ENCODE assay signal across 25 cellular contexts in genomic region chr7:127745445-127745844, GRCh38.
A peak's percentile ranks its signal among the peaks of the same experiment; 100 is the strongest.
DNase-seq lines count a peak whose midpoint lies in the region; ATAC-seq, FAIRE-seq and TF ChIP-seq lines count a peak whose summit lies in the region.
"Had no signal": no experiment of that assay in that cellular context is flagged by ENCODE, and none has a peak within 500 bp of the region (broad histone marks: within the 10 kb centered on the region; RNA-seq: fewer than 3 reads in every experiment).

No MANE protein-coding gene starts in this region.

- no peak overlapping the region for H3K27ac ChIP-seq in brain microvascular endothelial cell
- H3K27ac ChIP-seq: HL-60, parathyroid adenoma, right lobe of liver, SK-N-MC, testis had no signal

- TF ChIP-seq CTCF in bronchial epithelial cell (IDR thresholded peaks at IDR 0.05; ENCODE audit: insufficient read depth, low read length, severe bottlenecking): no peak
- TF ChIP-seq CTCF in brain microvascular endothelial cell (IDR thresholded peaks at IDR 0.05; ENCODE audit: low read depth, low read length, missing control alignments): no peak

- H3K36me3 ChIP-seq in bronchial epithelial cell (ENCODE audit: control insufficient read depth, insufficient read depth, low read length) (peaks cover 1% of the 10 kb centered on the region), brain microvascular endothelial cell (replicated peaks) (peaks cover 3% of the 10 kb centered on the region)

- no peak overlapping the region for H3K4me3 Mint-ChIP-seq in activated naive CD4-positive, alpha-beta T cell treated with anti-CD3 and anti-CD28 coated beads for 36 hours
- H3K4me3 Mint-ChIP-seq in stimulated activated naive CD8-positive, alpha-beta T cell treated with anti-CD3 and anti-CD28 coated beads, Interleukin-15, Interleukin-2, amounts not matched to agents 100 ng/mL and 50 ng/mL, for 24 hours: no peak overlapping the region
- H3K4me3 Mint-ChIP-seq: CD4-positive, alpha-beta T cell; H9; naive thymus-derived CD4-positive, alpha-beta T cell had no signal

- H3K27me3 ChIP-seq in bronchial epithelial cell (ENCODE audit: control insufficient read depth, insufficient read depth, low read length): no peaks in the 10 kb centered on the region
- H3K27me3 ChIP-seq in brain microvascular endothelial cell (replicated peaks): no peaks in the 10 kb centered on the region
- H3K27me3 ChIP-seq: MG63, right lobe of liver, testis had no signal

- peak; percentile 27 for DNase-seq in activated naive CD4-positive, alpha-beta T cell treated with anti-CD3 and anti-CD28 coated beads for 36 hours
- no peak for DNase-seq in activated naive CD4-positive, alpha-beta T cell treated with anti-CD3 and anti-CD28 coated beads, Interleukin-2, amount 50 U/mL, for 16 hours
- DNase-seq in bronchial epithelial cell (ENCODE audit: low read depth) (peak; percentile 44), middle frontal gyrus (ENCODE audit: extremely low spot score, low spot score) (no peak), NCI-H2081 (lab: John Stamatoyannopoulos, UW) (no peak), brain microvascular endothelial cell (no peak)
- DNase-seq: activated naive CD4-positive, alpha-beta T cell treated with Interleukin-2 at 50 U/mL for 16 hours; CD4-positive, alpha-beta T cell; DMS 273 treated with DMSO at 0.1 percent for 48 hours; GDM1; H9; IMR-90; mesenchymal stem cell; MG63; naive thymus-derived CD4-positive, alpha-beta T cell; NCI-H1436; NCI-H2171; NCI-H524 treated with DMSO at 0.1 percent for 48 hours; right lobe of liver; testis had no signal

- H3K4me1 Mint-ChIP-seq in activated naive CD4-positive, alpha-beta T cell treated with anti-CD3 and anti-CD28 coated beads for 36 hours (ENCODE audit: low read depth): peaks cover 51% of the 10 kb centered on the region
- H3K4me1 Mint-ChIP-seq in stimulated activated naive CD8-positive, alpha-beta T cell treated with anti-CD3 and anti-CD28 coated beads, Interleukin-15, Interleukin-2, amounts not matched to agents 100 ng/mL and 50 ng/mL, for 24 hours (ENCODE audit: low read depth): peaks cover 60% of the 10 kb centered on the region

- intact Hi-C loops in activated naive CD4-positive, alpha-beta T cell treated with anti-CD3 and anti-CD28 coated beads for 36 hours (cut with micrococcal nuclease): loop anchor here (1.0 to 10.0 kb wide), 6 partner anchors 95 to 371 kb away; no protein-coding TSS in a partner anchor

- FAIRE-seq in bronchial epithelial cell (lab: Jason Lieb, UNC): no peak

- ATAC-seq in HG03097 (IDR thresholded peaks at IDR 0.05; ENCODE audit: low FRiP score, unreplicated experiment): peak; percentile 50
- ATAC-seq: naive thymus-derived CD4-positive, alpha-beta T cell; right lobe of liver had no signal

- H3K4me3 ChIP-seq in bronchial epithelial cell (ENCODE audit: low read depth, low read length): no peak overlapping the region
- no peak overlapping the region for H3K4me3 ChIP-seq in brain microvascular endothelial cell (ENCODE audit: low read depth, low read length)
- H3K4me3 ChIP-seq: MG63, right lobe of liver, SK-N-MC, testis had no signal

- peak overlapping the region; percentile 19 for H3K27ac Mint-ChIP-seq in activated naive CD4-positive, alpha-beta T cell treated with anti-CD3 and anti-CD28 coated beads for 36 hours
- peak overlapping the region; percentile 13 for H3K27ac Mint-ChIP-seq in stimulated activated naive CD8-positive, alpha-beta T cell treated with anti-CD3 and anti-CD28 coated beads, Interleukin-15, Interleukin-2, amounts not matched to agents 100 ng/mL and 50 ng/mL, for 24 hours
- H3K27ac Mint-ChIP-seq: CD4-positive, alpha-beta T cell; naive thymus-derived CD4-positive, alpha-beta T cell had no signal

- H3K9me3 Mint-ChIP-seq in activated naive CD4-positive, alpha-beta T cell treated with anti-CD3 and anti-CD28 coated beads for 36 hours: no peaks in the 10 kb centered on the region
- no peaks in the 10 kb centered on the region for H3K9me3 Mint-ChIP-seq in stimulated activated naive CD8-positive, alpha-beta T cell treated with anti-CD3 and anti-CD28 coated beads, Interleukin-15, Interleukin-2, amounts not matched to agents 100 ng/mL and 50 ng/mL, for 24 hours
- H3K9me3 Mint-ChIP-seq: CD4-positive, alpha-beta T cell; H9; naive thymus-derived CD4-positive, alpha-beta T cell had no signal

- peaks cover 32% of the 10 kb centered on the region for H3K36me3 Mint-ChIP-seq in activated naive CD4-positive, alpha-beta T cell treated with anti-CD3 and anti-CD28 coated beads for 36 hours (ENCODE audit: low read depth)
- peaks cover 71% of the 10 kb centered on the region for H3K36me3 Mint-ChIP-seq in stimulated activated naive CD8-positive, alpha-beta T cell treated with anti-CD3 and anti-CD28 coated beads, Interleukin-15, Interleukin-2, amounts not matched to agents 100 ng/mL and 50 ng/mL, for 24 hours (ENCODE audit: low read depth)

- no peaks in the 10 kb centered on the region for H3K27me3 Mint-ChIP-seq in activated naive CD4-positive, alpha-beta T cell treated with anti-CD3 and anti-CD28 coated beads for 36 hours (ENCODE audit: low read depth)
- H3K27me3 Mint-ChIP-seq in stimulated activated naive CD8-positive, alpha-beta T cell treated with anti-CD3 and anti-CD28 coated beads, Interleukin-15, Interleukin-2, amounts not matched to agents 100 ng/mL and 50 ng/mL, for 24 hours: no peaks in the 10 kb centered on the region
- H3K27me3 Mint-ChIP-seq: CD4-positive, alpha-beta T cell; naive thymus-derived CD4-positive, alpha-beta T cell had no signal

- in situ Hi-C loops in brain microvascular endothelial cell (cut with HindIII; ENCODE audit: low pct_ligation_motif_present, low sequenced_read_pairs): no loop called here

- CTCF ChIA-PET in activated naive CD4-positive, alpha-beta T cell treated with anti-CD3 and anti-CD28 coated beads for 36 hours (lab: Charles Lee): no interaction called here

Comparison
In these comparisons a context has a peak if more than half of its experiments do, and no peak if none do; other contexts are left out.
1. DNase-seq: peak in activated naive CD4-positive, alpha-beta T cell treated with anti-CD3 and anti-CD28 coated beads for 36 hours (single experiment) and bronchial epithelial cell (single experiment); none in activated naive CD4-positive, alpha-beta T cell treated with anti-CD3 and anti-CD28 coated beads, Interleukin-2, amount 50 U/mL, for 16 hours (single experiment), middle frontal gyrus (single experiment), NCI-H2081 (0 of 2) and brain microvascular endothelial cell (single experiment).